ENCODE assay signal across 21 cellular contexts in the genomic region with DNA sequence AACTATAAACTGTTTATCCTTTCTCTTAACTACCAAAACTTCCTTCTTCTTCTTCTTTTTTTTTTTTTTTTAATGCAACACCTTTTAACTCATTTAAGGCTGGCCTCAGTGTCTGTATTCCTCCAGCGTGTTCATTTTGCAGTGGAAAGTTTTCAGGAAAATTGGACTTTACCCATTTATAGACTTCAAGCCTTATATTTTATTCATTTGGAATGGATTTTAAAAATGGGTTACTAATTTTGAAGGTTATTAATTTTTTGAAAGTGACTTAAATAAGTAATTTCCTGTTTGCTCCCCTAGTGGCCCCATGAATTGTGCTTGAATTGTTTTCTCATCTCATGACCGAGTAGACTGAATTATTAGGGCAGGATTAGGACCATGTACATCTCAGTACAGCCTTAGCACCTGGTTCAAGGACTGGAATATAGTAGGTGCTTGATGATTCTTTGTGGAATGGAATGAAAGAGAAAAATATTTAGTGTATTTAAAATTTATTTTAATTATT.
DNase-seq lines count a peak whose midpoint lies in the region; ATAC-seq, FAIRE-seq and TF ChIP-seq lines count a peak whose summit lies in the region.
"Had no signal": no experiment of that assay in that cellular context is flagged by ENCODE, and none has a peak within 500 bp of the region (broad histone marks: within the 10 kb centered on the region; RNA-seq: fewer than 3 reads in every experiment).

No MANE protein-coding gene starts in this region.

- H3K4me1 ChIP-seq in HCT116 (ENCODE audit: control insufficient read depth in 1 of 2, insufficient read depth in 2 of 2, low read length in 2 of 2), result no peaks in the 10 kb centered on the region
- peaks cover 15% of the 10 kb centered on the region for H3K4me1 ChIP-seq in mammary epithelial cell (ENCODE audit: insufficient read depth, low read length)
- peaks cover 31% of the 10 kb centered on the region for H3K4me1 ChIP-seq in keratinocyte (ENCODE audit: control insufficient read depth, extremely low read depth, insufficient read depth, low read length)
- no peaks in the 10 kb centered on the region for H3K4me1 ChIP-seq in urinary bladder (ENCODE audit: insufficient read depth)
- H3K4me1 ChIP-seq: prostate gland, vagina had no signal

- no peaks in the 10 kb centered on the region for H3K9me1 ChIP-seq in keratinocyte (ENCODE audit: control insufficient read depth, extremely low read depth, insufficient read depth, low read length)

- dilution Hi-C loops in mammary epithelial cell (cut with HindIII; ENCODE audit: low sequenced_read_pairs) (no loop called here), keratinocyte (cut with MboI; ENCODE audit: extremely low pct_ligation_motif_present, low sequenced_read_pairs) (no loop called here)

- no peaks in the 10 kb centered on the region for H3K9me2 ChIP-seq in HCT116 (ENCODE audit: insufficient read depth)

- BruUV-seq in HCT116 (replicated peaks; lab: Mats Ljungman, UMichigan), result no TSS peak
- no TSS peak for BruUV-seq in mammary epithelial cell (replicated peaks; lab: Mats Ljungman, UMichigan)

- H3K4me3 ChIP-seq in HCT116 (replicated peaks in 1 of 2; ENCODE audit: low read depth in 1 of 2, low read length in 2 of 2), result no peak overlapping the region
- H3K4me3 ChIP-seq in mammary epithelial cell (replicated peaks in 1 of 3; ENCODE audit: insufficient read depth in 1 of 3, low read depth in 2 of 3, low read length in 3 of 3), result no peak overlapping the region
- H3K4me3 ChIP-seq in keratinocyte (ENCODE audit: control insufficient read depth in 2 of 3, extremely low read depth in 1 of 3, insufficient read depth in 2 of 3, low read depth in 1 of 3, low read length in 3 of 3), result no peak overlapping the region
- no peak overlapping the region for H3K4me3 ChIP-seq in urinary bladder (ENCODE audit: low read depth, low read length)
- no peak overlapping the region for H3K4me3 ChIP-seq in MG63
- H3K4me3 ChIP-seq: prostate gland, vagina had no signal

- H3K27ac ChIP-seq in HCT116 (ENCODE audit: low read depth, low read length) (no peak overlapping the region), mammary epithelial cell (ENCODE audit: insufficient read depth, low read depth, low read length) (no peak overlapping the region), keratinocyte (ENCODE audit: control insufficient read depth, insufficient read depth, low read length) (no peak overlapping the region), urinary bladder (ENCODE audit: low read depth) (peak overlapping the region; percentile 5)
- H3K27ac ChIP-seq: prostate gland, vagina had no signal

- RAD21 ChIA-PET in HCT116 (lab: Charles Lee; ENCODE audit: low non-redundant PET in 1 of 2, low total read pairs in 2 of 2, uncharacterized antibody in 2 of 2, unreplicated experiment in 2 of 2), result no interaction called here

- POLR2A ChIA-PET in HCT116 (lab: Charles Lee), result no interaction called here

- intact Hi-C loops in HCT116 (cut with micrococcal nuclease) (no loop called here), mammary epithelial cell (cut with micrococcal nuclease) (no loop called here)

- H3K9ac ChIP-seq in HCT116 (ENCODE audit: low read length) (no peak overlapping the region), mammary epithelial cell (ENCODE audit: insufficient read depth, low read length) (no peak overlapping the region), keratinocyte (ENCODE audit: control insufficient read depth, extremely low read depth, insufficient read depth, low read length) (no peak overlapping the region)

- H3K4me2 ChIP-seq in HCT116 (ENCODE audit: low read length) (no peak overlapping the region), mammary epithelial cell (ENCODE audit: insufficient read depth, low read depth, low read length) (no peak overlapping the region), keratinocyte (ENCODE audit: control insufficient read depth, extremely low read depth, insufficient read depth, low read depth, low read length) (peak overlapping the region; percentile 65)

- CTCF ChIA-PET in HCT116 (lab: Charles Lee), result no interaction called here
- CTCF ChIA-PET in mammary epithelial cell (lab: Charles Lee; ENCODE audit: low non-redundant PET), result no interaction called here

- H3K36me3 ChIP-seq in HCT116 (ENCODE audit: control insufficient read depth in 1 of 2, insufficient read depth in 2 of 2, low read length in 2 of 2), result no peaks in the 10 kb centered on the region
- H3K36me3 ChIP-seq in mammary epithelial cell (ENCODE audit: insufficient read depth, low read length), result no peaks in the 10 kb centered on the region
- H3K36me3 ChIP-seq in keratinocyte (ENCODE audit: control insufficient read depth in 2 of 2, extremely low read depth in 1 of 2, insufficient read depth in 2 of 2, low read length in 2 of 2), result no peaks in the 10 kb centered on the region
- H3K36me3 ChIP-seq in urinary bladder (ENCODE audit: insufficient read depth), result no peaks in the 10 kb centered on the region
- no peaks in the 10 kb centered on the region for H3K36me3 ChIP-seq in MG63
- H3K36me3 ChIP-seq: prostate gland, vagina had no signal

- H2AFZ ChIP-seq in HCT116 (ENCODE audit: low read depth, low read length, poor library complexity, severe bottlenecking) (peak overlapping the region; percentile 65), mammary epithelial cell (ENCODE audit: low read depth, low read length) (peak overlapping the region; percentile 89), keratinocyte (ENCODE audit: control insufficient read depth, low read length) (no peak overlapping the region)

- no peak for ATAC-seq in HCT116
- ATAC-seq: naive thymus-derived CD4-positive, alpha-beta T cell had no signal

- TF ChIP-seq RAD21 in HCT116 (IDR thresholded peaks at IDR 0.05; ENCODE audit: low read depth), result no peak

- no peak for TF ChIP-seq POLR2A in HCT116 (IDR thresholded peaks at IDR 0.05; ENCODE audit: borderline replicate concordance, extremely low read depth, insufficient read depth, insufficient read length)

- H3K79me2 ChIP-seq in HCT116 (ENCODE audit: insufficient read depth, low read length) (no peaks in the 10 kb centered on the region), mammary epithelial cell (ENCODE audit: insufficient read depth, low read length) (no peaks in the 10 kb centered on the region), keratinocyte (ENCODE audit: control insufficient read depth, insufficient read depth, low read length) (no peaks in the 10 kb centered on the region)

- H4K20me1 ChIP-seq in HCT116 (ENCODE audit: insufficient read depth) (no peaks in the 10 kb centered on the region), mammary epithelial cell (ENCODE audit: insufficient read depth, low read length) (no peaks in the 10 kb centered on the region), keratinocyte (ENCODE audit: control insufficient read depth, extremely low read depth, insufficient read depth, low read length) (no peaks in the 10 kb centered on the region)

- no peak for FAIRE-seq in keratinocyte (lab: Jason Lieb, UNC)
- FAIRE-seq: D721Med had no signal

- DNase-seq in HCT116 (ENCODE audit: low read depth, low spot score), result no peak
- no peak for DNase-seq in mammary epithelial cell
- DNase-seq in keratinocyte (ENCODE audit: low read depth, low spot score), result no peak
- no peak for DNase-seq in AG08395 (ENCODE audit: low spot score)
- no peak for DNase-seq in MG63
- no peak for DNase-seq in NCI-H1048 (lab: John Stamatoyannopoulos, UW)
- DNase-seq: activated B cell treated with CpG ODN at 0.5 μM for 24 hours; activated CD4-positive, alpha-beta T cell treated with anti-CD3 and anti-CD28 coated beads, Interleukin-2, amount 50 U/mL, for 4 hours; activated effector memory CD4-positive, alpha-beta T cell treated with Interleukin-2 at 50 U/mL for 16 hours; activated naive CD8-positive, alpha-beta T cell treated with anti-CD3 and anti-CD28 coated beads, Interleukin-2, amount 10 ng/mL, durations not matched to agents 7 days and 5 days; head of caudate nucleus; MM.1S; naive thymus-derived CD4-positive, alpha-beta T cell; NCI-H1436; NCI-H526 treated with DMSO at 0.1 percent for 48 hours; RPMI8226; T-helper 9 cell had no signal

- H3K9me3 ChIP-seq in HCT116 (ENCODE audit: control insufficient read depth in 1 of 2, insufficient read depth in 1 of 2, low read depth in 1 of 2, low read length in 2 of 2) (no peaks in the 10 kb centered on the region), mammary epithelial cell (replicated peaks; ENCODE audit: insufficient read depth, low read length) (no peaks in the 10 kb centered on the region), keratinocyte (ENCODE audit: control insufficient read depth, low read depth, low read length) (no peaks in the 10 kb centered on the region), MG63 (no peaks in the 10 kb centered on the region)
- H3K9me3 ChIP-seq: prostate gland, vagina had no signal

- WGBS in mammary epithelial cell (ENCODE audit: low coverage, missing lambda C conversion rate), result 97% methylated on average over 2 of the region's 2 CpGs
- whole genome bisulfite sequencing in urinary bladder, result 72% methylated on average over 2 of the region's 2 CpGs

- in situ Hi-C loops in mammary epithelial cell (cut with MboI; ENCODE audit: low sequenced_read_pairs in 2 of 2), result no loop called here

- 0 out of 6 replicates have a peak, but pooled peaks of 1 of the 3 experiments have one; percentile 8 for TF ChIP-seq CTCF in HCT116 (IDR thresholded peaks at IDR 0.05 in 2 of 3, conservative IDR thresholded peaks at IDR 0.05 in 1 of 3; ENCODE audit: borderline replicate concordance in 1 of 3, insufficient read depth in 1 of 3, low read depth in 2 of 3, low read length in 2 of 3)
- TF ChIP-seq CTCF in mammary epithelial cell (conservative IDR thresholded peaks at IDR 0.05 in 1 of 2, IDR thresholded peaks at IDR 0.05 in 1 of 2; ENCODE audit: extremely low read depth in 1 of 2, insufficient read depth in 1 of 2, low read depth in 1 of 2, low read length in 2 of 2), result no peak
- TF ChIP-seq CTCF in keratinocyte (optimal IDR thresholded peaks at IDR 0.05 in 1 of 3, IDR thresholded peaks at IDR 0.05 in 1 of 3, conservative IDR thresholded peaks at IDR 0.05 in 1 of 3; ENCODE audit: extremely low read depth in 1 of 3, insufficient read depth in 2 of 3, low read length in 3 of 3), result no peak

- H3K27me3 ChIP-seq in HCT116 (ENCODE audit: insufficient read depth, low read length) (no peaks in the 10 kb centered on the region), mammary epithelial cell (ENCODE audit: insufficient read depth, low read length) (no peaks in the 10 kb centered on the region), keratinocyte (ENCODE audit: control insufficient read depth, extremely low read depth, insufficient read depth, low read length) (no peaks in the 10 kb centered on the region), MG63 (no peaks in the 10 kb centered on the region)
- H3K27me3 ChIP-seq: vagina had no signal

TF ChIP-seq in HCT116, 20 proteins besides CTCF, POLR2A, EP300 and RAD21 (continues in another document):
- no peak for TF ChIP-seq POLR2AphosphoS5 (IDR thresholded peaks at IDR 0.05; ENCODE audit: low read depth, low read length)
